In genomic region chr6:112307707-112308106, GRCh38 we compare ENCODE assay signal across 8 cellular contexts. TPM values are rescaled to one million over a fixed set of nuclear protein-coding genes. Genes with fewer than 3 reads are reported as not detected.
DNase-seq lines count a peak whose midpoint lies in the region; ATAC-seq and TF ChIP-seq lines count a peak whose summit lies in the region.

No MANE protein-coding gene starts in this region.

- H4K20me1 ChIP-seq in OCI-LY3 (ENCODE audit: insufficient read depth, low read length): no peaks in the 10 kb centered on the region

- peak; percentile 92 for ATAC-seq in activated naive CD8-positive, alpha-beta T cell treated with anti-CD3 and anti-CD28 coated beads, Interleukin-2, amount 50 U/mL, for 24 hours
- ATAC-seq in HG02870 (IDR thresholded peaks at IDR 0.05; ENCODE audit: unreplicated experiment): peak; percentile 96
- no peak for ATAC-seq in body of pancreas

- H3K27ac ChIP-seq in OCI-LY3 (ENCODE audit: low read length) (peak overlapping the region; percentile 74), prostate gland (no peak overlapping the region), body of pancreas (no peak overlapping the region)

- WGBS in prostate gland: 90% methylated on average over 4 of the region's 4 CpGs
- 71 to 82% methylated on average over 4 of the region's 4 CpGs for WGBS in body of pancreas, 2 donors

- H3K9ac ChIP-seq in OCI-LY3 (ENCODE audit: low read length): peak overlapping the region; percentile 18; the same call in 1 of the 2 replicates

- peak overlapping the region; percentile 36 for H3K4me3 ChIP-seq in OCI-LY3 (ENCODE audit: low read length)
- no peak overlapping the region for H3K4me3 ChIP-seq in prostate gland
- no peak overlapping the region for H3K4me3 ChIP-seq in body of pancreas

- peaks cover 11% of the 10 kb centered on the region for H3K4me1 Mint-ChIP-seq in activated naive CD8-positive, alpha-beta T cell treated with anti-CD3 and anti-CD28 coated beads, Interleukin-2, amount 50 U/mL, for 24 hours
- peaks cover 4% of the 10 kb centered on the region for H3K4me1 Mint-ChIP-seq in activated naive CD8-positive, alpha-beta T cell treated with anti-CD3 and anti-CD28 coated beads for 36 hours

- TF ChIP-seq CTCF in OCI-LY3 (IDR thresholded peaks at IDR 0.05; ENCODE audit: low read depth, low read length) (no peak), prostate gland (IDR thresholded peaks at IDR 0.05) (no peak), body of pancreas (IDR thresholded peaks at IDR 0.05) (no peak)

- peak; percentile 9 for DNase-seq in activated naive CD8-positive, alpha-beta T cell treated with anti-CD3 and anti-CD28 coated beads, Interleukin-2, amount 50 U/mL, for 24 hours
- DNase-seq in activated naive CD8-positive, alpha-beta T cell treated with anti-CD3 and anti-CD28 coated beads for 36 hours: no peak
- no peak for DNase-seq in NCI-H526 treated with DMSO at 0.1 percent for 48 hours (lab: John Stamatoyannopoulos, UW)
- DNase-seq in prostate gland (ENCODE audit: low spot score): no peak
- no peak for DNase-seq in cerebellar nuclear complex (lab: John Stamatoyannopoulos, UW)
- DNase-seq in body of pancreas: no peak

- no peak overlapping the region for H2AFZ ChIP-seq in OCI-LY3 (ENCODE audit: low read depth, low read length)

- no peaks in the 10 kb centered on the region for H3K27me3 ChIP-seq in OCI-LY3 (ENCODE audit: low read depth, low read length)
- H3K27me3 ChIP-seq in prostate gland (replicated peaks; ENCODE audit: insufficient read depth): no peaks in the 10 kb centered on the region
- H3K27me3 ChIP-seq in body of pancreas: no peaks in the 10 kb centered on the region

- H3K4me3 Mint-ChIP-seq in activated naive CD8-positive, alpha-beta T cell treated with anti-CD3 and anti-CD28 coated beads, Interleukin-2, amount 50 U/mL, for 24 hours: no peak overlapping the region
- H3K4me3 Mint-ChIP-seq in activated naive CD8-positive, alpha-beta T cell treated with anti-CD3 and anti-CD28 coated beads for 36 hours: no peak overlapping the region

- no peaks in the 10 kb centered on the region for H3K79me2 ChIP-seq in OCI-LY3 (ENCODE audit: low read length)

- no peaks in the 10 kb centered on the region for H3K36me3 ChIP-seq in OCI-LY3 (replicated peaks; ENCODE audit: low read depth, low read length)
- no peaks in the 10 kb centered on the region for H3K36me3 ChIP-seq in prostate gland
- no peaks in the 10 kb centered on the region for H3K36me3 ChIP-seq in body of pancreas (replicated peaks in 1 of 2; ENCODE audit: insufficient read depth in 1 of 2, low read depth in 2 of 2)

- no peaks in the 10 kb centered on the region for H3K36me3 Mint-ChIP-seq in activated naive CD8-positive, alpha-beta T cell treated with anti-CD3 and anti-CD28 coated beads, Interleukin-2, amount 50 U/mL, for 24 hours (ENCODE audit: low read depth)
- H3K36me3 Mint-ChIP-seq in activated naive CD8-positive, alpha-beta T cell treated with anti-CD3 and anti-CD28 coated beads for 36 hours: no peaks in the 10 kb centered on the region

- no peaks in the 10 kb centered on the region for H3K9me3 Mint-ChIP-seq in activated naive CD8-positive, alpha-beta T cell treated with anti-CD3 and anti-CD28 coated beads, Interleukin-2, amount 50 U/mL, for 24 hours
- H3K9me3 Mint-ChIP-seq in activated naive CD8-positive, alpha-beta T cell treated with anti-CD3 and anti-CD28 coated beads for 36 hours: no peaks in the 10 kb centered on the region

- peak overlapping the region; percentile 74 for H3K4me2 ChIP-seq in OCI-LY3 (ENCODE audit: low read length)

- H3K9me3 ChIP-seq in OCI-LY3 (ENCODE audit: insufficient read depth, low read length) (no peaks in the 10 kb centered on the region), prostate gland (no peaks in the 10 kb centered on the region), body of pancreas (no peaks in the 10 kb centered on the region)

- H3K27ac Mint-ChIP-seq in activated naive CD8-positive, alpha-beta T cell treated with anti-CD3 and anti-CD28 coated beads, Interleukin-2, amount 50 U/mL, for 24 hours: no peak overlapping the region
- H3K27ac Mint-ChIP-seq in activated naive CD8-positive, alpha-beta T cell treated with anti-CD3 and anti-CD28 coated beads for 36 hours: no peak overlapping the region

- TF ChIP-seq POLR2A in prostate gland (IDR thresholded peaks at IDR 0.05) (no peak), body of pancreas (IDR thresholded peaks at IDR 0.05) (no peak)

- H3K4me1 ChIP-seq in OCI-LY3 (ENCODE audit: low read length) (peaks cover 59% of the 10 kb centered on the region), prostate gland (replicated peaks) (no peaks in the 10 kb centered on the region), body of pancreas (peaks cover 7% of the 10 kb centered on the region)

- H3K27me3 Mint-ChIP-seq in activated naive CD8-positive, alpha-beta T cell treated with anti-CD3 and anti-CD28 coated beads, Interleukin-2, amount 50 U/mL, for 24 hours: peaks cover 33% of the 10 kb centered on the region
- H3K27me3 Mint-ChIP-seq in activated naive CD8-positive, alpha-beta T cell treated with anti-CD3 and anti-CD28 coated beads for 36 hours: peaks cover 25% of the 10 kb centered on the region

- intact Hi-C loops in prostate gland (cut with DNase I) (loop anchor here (10.0 kb wide), 1 partner anchor 73 kb away; no protein-coding TSS in a partner anchor), body of pancreas (cut with DNase I) (no loop called here)

RNA-seq across cellular contexts. Expression of gene RFPL4B, which starts 39.4 kb away (rescaled TPM):
- total RNA-seq in activated naive CD8-positive, alpha-beta T cell treated with anti-CD3 and anti-CD28 coated beads for 36 hours: not detected
- total RNA-seq in prostate gland: 1 to 10 TPM in 1 of 2 donors, not detected in 1; 3.1 TPM
- total RNA-seq in body of pancreas: not detected

RNA-seq across cellular contexts. Expression of gene LAMA4, which starts 53.3 kb away (rescaled TPM):
- not detected for total RNA-seq in activated naive CD8-positive, alpha-beta T cell treated with anti-CD3 and anti-CD28 coated beads for 36 hours
- total RNA-seq in prostate gland (10 to 100 TPM in 1 of 2 donors, 1 to 10 TPM in 1; 9.6 to 48.3 TPM), body of pancreas (10 to 100 TPM; 10.6 to 27.0 TPM)

Comparison
In these comparisons a context has a peak if more than half of its experiments do, and no peak if none do; other contexts are left out.
1. RNA of gene LAMA4, which starts 53.3 kb away (total RNA-seq): 9.6 to 48.3 TPM in prostate gland and 10.6 to 27.0 TPM in body of pancreas; not detected in activated naive CD8-positive, alpha-beta T cell treated with anti-CD3 and anti-CD28 coated beads for 36 hours; every median in the first group is over 10 times any median in the second.